ENCODE assay signal across 23 cellular contexts in the genomic region with DNA sequence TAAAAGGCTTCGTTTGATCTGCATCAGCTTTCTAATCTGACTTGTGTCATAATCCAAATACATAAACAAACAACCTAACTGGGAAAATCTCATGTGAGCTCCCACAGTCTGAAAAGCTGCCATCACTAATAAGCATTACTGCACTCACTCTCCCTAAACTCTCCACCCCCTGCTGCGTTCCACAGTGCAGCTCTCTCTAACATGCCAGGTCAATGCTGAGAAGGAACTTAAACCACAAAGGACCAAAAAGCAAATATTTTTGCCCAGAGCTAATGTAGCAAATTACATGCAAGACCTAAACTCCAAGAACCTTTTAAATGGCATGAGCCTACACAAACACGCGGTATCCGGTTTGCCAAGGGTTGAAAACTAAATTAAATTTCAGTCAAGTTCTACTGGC.
DNase-seq lines count a peak whose midpoint lies in the region; TF ChIP-seq lines count a peak whose summit lies in the region.
"Had no signal": no experiment of that assay in that cellular context is flagged by ENCODE, and none has a peak within 500 bp of the region (broad histone marks: within the 10 kb centered on the region; RNA-seq: fewer than 3 reads in every experiment).

No MANE protein-coding gene starts in this region.

- no peak overlapping the region for H3K14ac ChIP-seq in mesenchymal stem cell (ENCODE audit: low read length in 2 of 2)

- H4K91ac ChIP-seq in mesenchymal stem cell (ENCODE audit: low read length) = no peak overlapping the region

- H3K18ac ChIP-seq in mesenchymal stem cell (ENCODE audit: low read depth in 1 of 2, low read length in 2 of 2) = no peak overlapping the region

- TF ChIP-seq CTCF in A673 (conservative IDR thresholded peaks at IDR 0.05; ENCODE audit: low read depth, low read length) (no peak), Loucy (conservative IDR thresholded peaks at IDR 0.05; ENCODE audit: low read length) (no peak), hepatocyte (IDR thresholded peaks at IDR 0.05; ENCODE audit: poor library complexity) (no peak), RWPE1 (conservative IDR thresholded peaks at IDR 0.05; ENCODE audit: low read depth) (no peak)

- H3K79me2 ChIP-seq in Loucy (ENCODE audit: insufficient read depth, low read length) = no peaks in the 10 kb centered on the region
- H3K79me2 ChIP-seq in hepatocyte = no peaks in the 10 kb centered on the region

- DNase-seq in A673 (ENCODE audit: low spot score) (peak; percentile 33), brain pericyte (ENCODE audit: low read depth, low spot score) (peak; percentile 83), mesenchymal stem cell (peak; percentile 12), UCSD-AML1 (lab: John Stamatoyannopoulos, UW; ENCODE audit: unreplicated experiment) (no peak), NCI-H748 (lab: John Stamatoyannopoulos, UW; ENCODE audit: unreplicated experiment) (no peak), hepatocyte (ENCODE audit: low spot score) (no peak), RWPE1 (ENCODE audit: low spot score) (no peak)
- DNase-seq: activated CD4-positive, CD25-positive, alpha-beta regulatory T cell treated with anti-CD3 and anti-CD28 coated beads, Interleukin-2, amount 50 U/mL, for 72 hours; activated CD8-positive, alpha-beta memory T cell treated with anti-CD3 and anti-CD28 coated beads for 24 hours; activated naive CD8-positive, alpha-beta T cell treated with anti-CD3 and anti-CD28 coated beads for 36 hours; activated T-cell treated with anti-CD3 and anti-CD28 coated beads, Interleukin-2, amount 50 U/mL, for 48 hours; foreskin fibroblast; kidney; naive B cell; NCI-H1417 treated with DMSO at 0.1 percent for 48 hours; SK-N-SH; stimulated activated CD4-positive, alpha-beta T cell treated with anti-CD3 and anti-CD28 coated beads, Interleukin-4, amount 100 ng/mL, for 24 hours; stomach; T1000 had no signal

- BruUV-seq in A673 (replicated peaks; lab: Mats Ljungman, UMichigan) = no TSS peak

- H3K9me2 ChIP-seq in Loucy (replicated peaks; ENCODE audit: low read depth, low read length) (no peaks in the 10 kb centered on the region), hepatocyte (replicated peaks; ENCODE audit: insufficient read depth) (no peaks in the 10 kb centered on the region)
- H3K9me2 ChIP-seq: SK-N-SH had no signal

- no peak overlapping the region for H3K27ac ChIP-seq in A673 (ENCODE audit: low read depth, low read length, poor library complexity, severe bottlenecking)
- H3K27ac ChIP-seq in mesenchymal stem cell (ENCODE audit: low read length, poor library complexity, severe bottlenecking) = no peak overlapping the region
- no peak overlapping the region for H3K27ac ChIP-seq in hepatocyte
- H3K27ac ChIP-seq in RWPE1 = no peak overlapping the region
- H3K27ac ChIP-seq: C4-2B, stomach had no signal

- no peak overlapping the region for H3K4ac ChIP-seq in mesenchymal stem cell (ENCODE audit: low read depth in 1 of 2, low read length in 2 of 2)

- no peak overlapping the region for H2BK120ac ChIP-seq in mesenchymal stem cell (ENCODE audit: low read depth, low read length)

- H3K4me2 ChIP-seq in Loucy (ENCODE audit: low read depth, low read length, poor library complexity, severe bottlenecking) (no peak overlapping the region), mesenchymal stem cell (ENCODE audit: low read length, poor library complexity, severe bottlenecking) (no peak overlapping the region), hepatocyte (no peak overlapping the region)
- H3K4me2 ChIP-seq: SK-N-SH had no signal

- no peak overlapping the region for H3K9ac ChIP-seq in Loucy (ENCODE audit: low read depth, low read length, poor library complexity, severe bottlenecking)
- H3K9ac ChIP-seq in mesenchymal stem cell (ENCODE audit: low read length) = no peak overlapping the region
- H3K9ac ChIP-seq: SK-N-SH had no signal

- intact Hi-C loops in A673 (cut with micrococcal nuclease; ENCODE audit: unreplicated experiment) = no loop called here

- no peaks in the 10 kb centered on the region for H3K79me1 ChIP-seq in mesenchymal stem cell (replicated peaks; ENCODE audit: low read length, poor library complexity, severe bottlenecking)

- H3K9me3 ChIP-seq in A673 (ENCODE audit: low read depth, low read length, poor library complexity, severe bottlenecking) (no peaks in the 10 kb centered on the region), Loucy (ENCODE audit: insufficient read depth, low read depth, low read length) (no peaks in the 10 kb centered on the region), mesenchymal stem cell (ENCODE audit: control insufficient read depth, low read length) (no peaks in the 10 kb centered on the region), hepatocyte (ENCODE audit: low read depth) (no peaks in the 10 kb centered on the region)
- H3K9me3 ChIP-seq: SK-N-SH, stomach had no signal

- WGBS in mesenchymal stem cell = 96% methylated on average over 5 of the region's 5 CpGs
- 84% methylated on average over 5 of the region's 5 CpGs for WGBS in hepatocyte (ENCODE audit: low lambda C conversion rate, missing lambda C conversion rate)

- H4K20me1 ChIP-seq in Loucy (ENCODE audit: insufficient read depth, low read length, poor library complexity, severe bottlenecking) = no peaks in the 10 kb centered on the region
- H4K20me1 ChIP-seq in hepatocyte (ENCODE audit: insufficient read depth, poor library complexity, severe bottlenecking) = no peaks in the 10 kb centered on the region

- H2BK15ac ChIP-seq in mesenchymal stem cell (ENCODE audit: low read depth, poor library complexity, severe bottlenecking) = no peak overlapping the region

- H2AFZ ChIP-seq in Loucy (ENCODE audit: low read length) = peak overlapping the region; percentile 34
- H2AFZ ChIP-seq in mesenchymal stem cell (ENCODE audit: low read depth, low read length) = no peak overlapping the region
- H2AFZ ChIP-seq in hepatocyte = no peak overlapping the region

- H3F3A ChIP-seq in Loucy (ENCODE audit: low read depth) = no peaks in the 10 kb centered on the region

- H3K4me3 ChIP-seq in A673 (ENCODE audit: low read depth, low read length, poor library complexity, severe bottlenecking) (no peak overlapping the region), Loucy (ENCODE audit: low read length, poor library complexity, severe bottlenecking) (no peak overlapping the region), mesenchymal stem cell (ENCODE audit: insufficient read depth in 1 of 2, low read depth in 1 of 2, low read length in 2 of 2) (no peak overlapping the region), hepatocyte (no peak overlapping the region)
- H3K4me3 ChIP-seq: GM12878, skin epidermis, stomach had no signal

- no peak overlapping the region for H2BK5ac ChIP-seq in mesenchymal stem cell (ENCODE audit: low read depth, low read length, poor library complexity, severe bottlenecking)

- H3K23ac ChIP-seq in mesenchymal stem cell (ENCODE audit: low read length in 2 of 2) = no peak overlapping the region

- H3K27me3 ChIP-seq in A673 (replicated peaks; ENCODE audit: insufficient read depth, low read depth, low read length, poor library complexity) (no peaks in the 10 kb centered on the region), Loucy (ENCODE audit: insufficient read depth, low read length, poor library complexity, severe bottlenecking) (no peaks in the 10 kb centered on the region), mesenchymal stem cell (ENCODE audit: control insufficient read depth in 1 of 2, insufficient read depth in 1 of 2, low read length in 2 of 2) (no peaks in the 10 kb centered on the region), hepatocyte (no peaks in the 10 kb centered on the region)
- H3K27me3 ChIP-seq: stomach had no signal

- H3K4me1 ChIP-seq in A673 (ENCODE audit: insufficient read depth, low read length, poor library complexity, severe bottlenecking) (peaks cover 5% of the 10 kb centered on the region), Loucy (ENCODE audit: insufficient read depth, low read length, poor library complexity, severe bottlenecking) (peaks cover 47% of the 10 kb centered on the region), mesenchymal stem cell (ENCODE audit: control insufficient read depth, insufficient read depth, low read depth, low read length) (peaks cover 3% of the 10 kb centered on the region), hepatocyte (ENCODE audit: insufficient read depth) (no peaks in the 10 kb centered on the region)

- no peak overlapping the region for H2BK12ac ChIP-seq in mesenchymal stem cell (ENCODE audit: low read length in 2 of 2)

- CTCF ChIA-PET in A673 (lab: Charles Lee) = no interaction called here
- CTCF ChIA-PET in RWPE1 (lab: Yijun Ruan, JAX) = interaction anchor here (1.3 kb wide), 1 partner anchor 257 kb away, joined by 4 read pairs; no protein-coding TSS in a partner anchor

- H3K36me3 ChIP-seq in A673 (ENCODE audit: insufficient read depth, low read length, poor library complexity, severe bottlenecking) (no peaks in the 10 kb centered on the region), Loucy (ENCODE audit: insufficient read depth, low read length) (no peaks in the 10 kb centered on the region), mesenchymal stem cell (ENCODE audit: control insufficient read depth in 1 of 2, insufficient read depth in 2 of 2, low read depth in 1 of 2, low read length in 2 of 2) (no peaks in the 10 kb centered on the region), hepatocyte (replicated peaks; ENCODE audit: insufficient read depth, low read depth) (no peaks in the 10 kb centered on the region)
- H3K36me3 ChIP-seq: stomach had no signal

- POLR2A ChIA-PET in A673 (lab: Charles Lee; ENCODE audit: low non-redundant PET) = no interaction called here
- POLR2A ChIA-PET in RWPE1 (lab: Yijun Ruan, JAX; ENCODE audit: low non-redundant PET) = no interaction called here

- no peak overlapping the region for H2AK5ac ChIP-seq in mesenchymal stem cell (ENCODE audit: low read length, severe bottlenecking)

- H4K8ac ChIP-seq in mesenchymal stem cell (ENCODE audit: low read length) = no peak overlapping the region

Comparison
In these comparisons a context has a peak if more than half of its experiments do, and no peak if none do; other contexts are left out.
1. DNase-seq: peak in A673 (single experiment), brain pericyte (single experiment) and mesenchymal stem cell (single experiment); none in UCSD-AML1 (single experiment), NCI-H748 (single experiment), hepatocyte (single experiment) and RWPE1 (single experiment).